13 cellular contexts compared by ENCODE assay signal in genomic region chr2:37774976-37775907, GRCh38.
DNase-seq lines count a peak whose midpoint lies in the region; FAIRE-seq and TF ChIP-seq lines count a peak whose summit lies in the region.
"Had no signal": no experiment of that assay in that cellular context is flagged by ENCODE, and none has a peak within 500 bp of the region (broad histone marks: within the 10 kb centered on the region; RNA-seq: fewer than 3 reads in every experiment).

No MANE protein-coding gene starts in this region.

- POLR2A ChIA-PET in activated CD4-positive, alpha-beta T cell treated with anti-CD3 and anti-CD28 coated beads, Interleukin-2, amount 10 ng/mL, durations not matched to agents 7 days and 5 days (lab: Charles Lee), result no interaction called here

- H3K36me3 ChIP-seq in ascending aorta, result no peaks in the 10 kb centered on the region
- no peaks in the 10 kb centered on the region for H3K36me3 ChIP-seq in kidney (ENCODE audit: control insufficient read depth in 1 of 2, insufficient read depth in 2 of 2, low read length in 2 of 2)
- no peaks in the 10 kb centered on the region for H3K36me3 ChIP-seq in stomach

- no peak overlapping the region for H3K4me3 ChIP-seq in ascending aorta
- H3K4me3 ChIP-seq in kidney (ENCODE audit: low read length in 2 of 2), result no peak overlapping the region
- no peak overlapping the region for H3K4me3 ChIP-seq in stomach

- H3K9me3 Mint-ChIP-seq in HFFc6, result no peaks in the 10 kb centered on the region
- peaks cover 18% of the 10 kb centered on the region for H3K9me3 Mint-ChIP-seq in activated CD4-positive, alpha-beta T cell treated with anti-CD3 and anti-CD28 coated beads, Interleukin-2, amount 10 ng/mL, durations not matched to agents 7 days and 5 days
- H3K9me3 Mint-ChIP-seq: natural killer cell had no signal

- TF ChIP-seq POLR2A in stomach (IDR thresholded peaks at IDR 0.05), result no peak

- no peak overlapping the region for H3K9ac ChIP-seq in kidney (ENCODE audit: low read length in 2 of 2)

- H3K9me3 ChIP-seq in ascending aorta (no peaks in the 10 kb centered on the region), kidney (ENCODE audit: control insufficient read depth in 1 of 2, low read length in 2 of 2) (no peaks in the 10 kb centered on the region), stomach (no peaks in the 10 kb centered on the region)

- FAIRE-seq in kidney (lab: Jason Lieb, UNC), result no peak

- H3K27ac ChIP-seq in ascending aorta, result peak overlapping the region; percentile 87 to 90
- H3K27ac ChIP-seq in kidney (ENCODE audit: low read depth in 2 of 2, low read length in 2 of 2), result peak overlapping the region; percentile 28 to 32
- peak overlapping the region in 3 of 5 donors; percentile 20 to 65 (median 45) for H3K27ac ChIP-seq in stomach

- H3K4me1 Mint-ChIP-seq in HFFc6 (ENCODE audit: low read depth), result peaks cover 97% of the 10 kb centered on the region
- H3K4me1 Mint-ChIP-seq in activated CD4-positive, alpha-beta T cell treated with anti-CD3 and anti-CD28 coated beads, Interleukin-2, amount 10 ng/mL, durations not matched to agents 7 days and 5 days, result no peaks in the 10 kb centered on the region
- H3K4me1 Mint-ChIP-seq: activated CD4-positive, alpha-beta T cell treated with anti-CD3 and anti-CD28 coated beads for 36 hours; CD4-positive, CD25-positive, alpha-beta regulatory T cell; T-cell had no signal

- H3K27me3 Mint-ChIP-seq in HFFc6 (ENCODE audit: insufficient read depth), result no peaks in the 10 kb centered on the region
- peaks cover 1% of the 10 kb centered on the region for H3K27me3 Mint-ChIP-seq in activated CD4-positive, alpha-beta T cell treated with anti-CD3 and anti-CD28 coated beads, Interleukin-2, amount 10 ng/mL, durations not matched to agents 7 days and 5 days
- H3K27me3 Mint-ChIP-seq: activated CD4-positive, alpha-beta T cell treated with anti-CD3 and anti-CD28 coated beads for 36 hours had no signal

- H3K27ac Mint-ChIP-seq in HFFc6, result peak overlapping the region; percentile 96
- no peak overlapping the region for H3K27ac Mint-ChIP-seq in activated CD4-positive, alpha-beta T cell treated with anti-CD3 and anti-CD28 coated beads, Interleukin-2, amount 10 ng/mL, durations not matched to agents 7 days and 5 days
- H3K27ac Mint-ChIP-seq: activated CD4-positive, alpha-beta T cell treated with anti-CD3 and anti-CD28 coated beads for 36 hours; CD4-positive, CD25-positive, alpha-beta regulatory T cell; natural killer cell; T-cell had no signal

- H3K4me1 ChIP-seq in ascending aorta (peaks cover 3 to 31% of the 10 kb centered on the region in 2 donors), kidney (ENCODE audit: control insufficient read depth in 1 of 2, insufficient read depth in 1 of 2, low read depth in 1 of 2, low read length in 2 of 2) (no peaks in the 10 kb centered on the region), stomach (peaks cover 0 to 48% (median 16%) of the 10 kb centered on the region in 4 donors)

- peaks cover 5% of the 10 kb centered on the region; the same call in 1 of the 2 replicates for H3K36me3 Mint-ChIP-seq in HFFc6 (ENCODE audit: low read depth)
- H3K36me3 Mint-ChIP-seq in activated CD4-positive, alpha-beta T cell treated with anti-CD3 and anti-CD28 coated beads, Interleukin-2, amount 10 ng/mL, durations not matched to agents 7 days and 5 days (ENCODE audit: low read depth), result peaks cover 2% of the 10 kb centered on the region
- H3K36me3 Mint-ChIP-seq: natural killer cell, T-cell had no signal

- H3K27me3 ChIP-seq in ascending aorta, result no peaks in the 10 kb centered on the region
- no peaks in the 10 kb centered on the region for H3K27me3 ChIP-seq in stomach

- intact Hi-C loops in ascending aorta (cut with DNase I), result loop anchor here (5.0 kb wide), 2 partner anchors 33 to 53 kb away; no protein-coding TSS in a partner anchor
- intact Hi-C loops in kidney (cut with DNase I), result no loop called here
- intact Hi-C loops in stomach (cut with DNase I; ENCODE audit: low total_unique reads), result no loop called here

- CTCF ChIA-PET in activated CD4-positive, alpha-beta T cell treated with anti-CD3 and anti-CD28 coated beads, Interleukin-2, amount 10 ng/mL, durations not matched to agents 7 days and 5 days (lab: Charles Lee), result no interaction called here

- H3K4me3 Mint-ChIP-seq in HFFc6, result peak overlapping the region; percentile 74
- no peak overlapping the region for H3K4me3 Mint-ChIP-seq in activated CD4-positive, alpha-beta T cell treated with anti-CD3 and anti-CD28 coated beads, Interleukin-2, amount 10 ng/mL, durations not matched to agents 7 days and 5 days
- H3K4me3 Mint-ChIP-seq: activated CD4-positive, alpha-beta T cell treated with anti-CD3 and anti-CD28 coated beads for 36 hours; CD4-positive, CD25-positive, alpha-beta regulatory T cell; natural killer cell; T-cell had no signal

- TF ChIP-seq CTCF in HFFc6 (IDR thresholded peaks at IDR 0.05), result no peak
- TF ChIP-seq CTCF in ascending aorta (IDR thresholded peaks at IDR 0.05), result no peak
- TF ChIP-seq CTCF in kidney (IDR thresholded peaks at IDR 0.05; ENCODE audit: borderline replicate concordance, extremely low read depth, insufficient read depth), result no peak
- no peak for TF ChIP-seq CTCF in stomach (IDR thresholded peaks at IDR 0.05)

- TF ChIP-seq EP300 in stomach (IDR thresholded peaks at IDR 0.05), result no peak

- DNase-seq in HFFc6 (no peak), ascending aorta (ENCODE audit: low spot score in 2 of 2) (no peak), kidney (no peak), stomach (no peak), AG08396 (ENCODE audit: low spot score) (no peak), NK-92 (lab: John Stamatoyannopoulos, UW; ENCODE audit: unreplicated experiment) (no peak), ureter (ENCODE audit: low spot score) (no peak)
- no peak for DNase-seq in activated CD4-positive, alpha-beta T cell treated with anti-CD3 and anti-CD28 coated beads, Interleukin-2, amount 10 ng/mL, durations not matched to agents 7 days and 5 days
- DNase-seq: activated CD4-positive, alpha-beta T cell treated with anti-CD3 and anti-CD28 coated beads for 36 hours; CD4-positive, CD25-positive, alpha-beta regulatory T cell; natural killer cell; NCI-H1436; T-cell had no signal

- 65 to 79% (median 74%) methylated on average over 9 of the region's 9 CpGs for WGBS in stomach, 5 donors

Comparison
In these comparisons a context has a peak if more than half of its experiments do, and no peak if none do; other contexts are left out.
1. H3K27ac ChIP-seq: peak in every context shown above with its lines; median percentile 88 in ascending aorta; 45 in stomach; 30 in kidney.